In the genomic region with DNA sequence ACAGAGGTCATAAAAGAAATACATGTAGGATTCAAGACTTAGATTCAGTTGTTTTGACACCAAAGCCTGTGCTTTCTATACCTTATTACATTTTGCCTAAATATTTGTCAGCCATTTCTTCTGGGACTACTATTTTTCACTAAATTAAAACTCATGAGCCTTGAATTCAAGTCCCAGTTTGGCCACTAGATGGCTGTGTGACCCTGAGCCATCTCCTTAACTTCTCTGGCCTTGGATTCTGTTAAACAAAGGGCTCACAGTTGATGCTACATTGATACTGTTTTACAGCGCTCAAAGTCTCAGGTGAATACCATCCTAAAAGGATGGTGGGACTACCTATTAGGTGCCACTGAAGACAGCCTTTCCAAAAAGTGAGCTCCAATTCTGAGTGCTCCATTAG, we compare ENCODE assay signal across 9 cellular contexts. TPM values are rescaled to one million over a fixed set of nuclear protein-coding genes. Genes with fewer than 3 reads are reported as not detected.
DNase-seq lines count a peak whose midpoint lies in the region; ATAC-seq and TF ChIP-seq lines count a peak whose summit lies in the region.
"Had no signal": no experiment of that assay in that cellular context is flagged by ENCODE, and none has a peak within 500 bp of the region (broad histone marks: within the 10 kb centered on the region; RNA-seq: fewer than 3 reads in every experiment).

No MANE protein-coding gene starts in this region.

- H3K4me3 Mint-ChIP-seq in GM23338 = no peak overlapping the region
- no peak overlapping the region for H3K4me3 Mint-ChIP-seq in CD8-positive, alpha-beta memory T cell

- H3K9me3 ChIP-seq in CD8-positive, alpha-beta memory T cell (ENCODE audit: low read length) = no peaks in the 10 kb centered on the region
- H3K9me3 ChIP-seq in vagina = no peaks in the 10 kb centered on the region

- no peak overlapping the region for H3K27ac Mint-ChIP-seq in GM23338
- no peak overlapping the region for H3K27ac Mint-ChIP-seq in CD8-positive, alpha-beta memory T cell

- H3K27me3 Mint-ChIP-seq in GM23338 (ENCODE audit: insufficient read depth, low read depth, poor library complexity) = no peaks in the 10 kb centered on the region
- peaks cover 2 to 4% of the 10 kb centered on the region in 2 donors for H3K27me3 Mint-ChIP-seq in CD8-positive, alpha-beta memory T cell

- POLR2A ChIA-PET in CD8-positive, alpha-beta memory T cell (lab: Charles Lee) = no interaction called here

- H3K4me1 ChIP-seq in GM23338 (ENCODE audit: insufficient read depth) = no peaks in the 10 kb centered on the region
- H3K4me1 ChIP-seq in CD8-positive, alpha-beta memory T cell (ENCODE audit: insufficient read depth, low read length) = no peaks in the 10 kb centered on the region
- no peaks in the 10 kb centered on the region for H3K4me1 ChIP-seq in vagina

- H4K20me1 ChIP-seq in GM23338 (replicated peaks; ENCODE audit: insufficient read depth) = no peaks in the 10 kb centered on the region

- H3K4me3 ChIP-seq in GM23338 (no peak overlapping the region), vagina (no peak overlapping the region)
- H3K4me3 ChIP-seq in CD8-positive, alpha-beta memory T cell (ENCODE audit: low read length) = no peak overlapping the region

- no peaks in the 10 kb centered on the region for H3K79me2 ChIP-seq in GM23338 (replicated peaks; ENCODE audit: insufficient read depth)

- H3K4me1 Mint-ChIP-seq in GM23338 = no peaks in the 10 kb centered on the region
- no peaks in the 10 kb centered on the region for H3K4me1 Mint-ChIP-seq in CD8-positive, alpha-beta memory T cell

- no peaks in the 10 kb centered on the region for H3K36me3 Mint-ChIP-seq in GM23338 (ENCODE audit: low read depth)
- H3K36me3 Mint-ChIP-seq in CD8-positive, alpha-beta memory T cell = peaks cover 0 to 5% (median 2%) of the 10 kb centered on the region in 3 donors

- H3K4me2 ChIP-seq in GM23338 = no peak overlapping the region

- no peak for TF ChIP-seq POLR2A in vagina (IDR thresholded peaks at IDR 0.05)

- H3K36me3 ChIP-seq in GM23338 (ENCODE audit: insufficient read depth) = no peaks in the 10 kb centered on the region
- no peaks in the 10 kb centered on the region for H3K36me3 ChIP-seq in CD8-positive, alpha-beta memory T cell (ENCODE audit: insufficient read depth, low read length)
- no peaks in the 10 kb centered on the region for H3K36me3 ChIP-seq in vagina

- no peaks in the 10 kb centered on the region for H3K9me3 Mint-ChIP-seq in GM23338
- H3K9me3 Mint-ChIP-seq in CD8-positive, alpha-beta memory T cell = peaks cover 0 to 33% (median 14%) of the 10 kb centered on the region in 5 donors

- H3K27me3 ChIP-seq in GM23338 (ENCODE audit: insufficient read depth) (no peaks in the 10 kb centered on the region), vagina (no peaks in the 10 kb centered on the region)
- H3K27me3 ChIP-seq in CD8-positive, alpha-beta memory T cell (ENCODE audit: insufficient read depth, low read length, poor library complexity, severe bottlenecking) = no peaks in the 10 kb centered on the region

- H3F3A ChIP-seq in GM23338 (replicated peaks; ENCODE audit: low read depth) = no peaks in the 10 kb centered on the region

- H3K9me2 ChIP-seq in GM23338 (ENCODE audit: insufficient read depth) = 0 out of 2 replicates have a peak, but pooled peaks cover 3% of the 10 kb centered on the region

- no peak overlapping the region for H2AFZ ChIP-seq in GM23338

- CTCF ChIA-PET in CD8-positive, alpha-beta memory T cell (lab: Charles Lee) = no interaction called here

- peak; percentile 46 for ATAC-seq in GM23338

- DNase-seq in NCI-H1417 (lab: John Stamatoyannopoulos, UW) (peak; percentile 19 to 73 (median 30)), NCI-H1417 treated with DMSO at 0.1 percent for 48 hours (lab: John Stamatoyannopoulos, UW) (no peak), GM23338 (ENCODE audit: low spot score) (peak; percentile 63), RPMI7951 (ENCODE audit: low read depth) (peak; percentile 25), iPS-NIHi7 (ENCODE audit: extremely low spot score) (peak; percentile 43), cerebellar nuclear complex (lab: John Stamatoyannopoulos, UW) (no peak), vagina (ENCODE audit: extremely low spot score in 2 of 2) (no peak)
- no peak for DNase-seq in CD8-positive, alpha-beta memory T cell

- TF ChIP-seq CTCF in GM23338 (conservative IDR thresholded peaks at IDR 0.05; ENCODE audit: low read depth in 2 of 2) (peak; percentile 68 to 73), vagina (IDR thresholded peaks at IDR 0.05) (no peak)

- H3K27ac ChIP-seq in GM23338 (ENCODE audit: low read depth) = no peak overlapping the region
- H3K27ac ChIP-seq in CD8-positive, alpha-beta memory T cell (ENCODE audit: low read depth, low read length) = no peak overlapping the region
- no peak overlapping the region for H3K27ac ChIP-seq in vagina

- intact Hi-C loops in vagina (cut with DNase I) = no loop called here

TF ChIP-seq in GM23338, 12 proteins besides CTCF, POLR2A, EP300 and RAD21 (continues in another document):
- TF ChIP-seq EZH2 (IDR thresholded peaks at IDR 0.05; ENCODE audit: low read depth, unreplicated experiment) = no peak
- TF ChIP-seq EZH2phosphoT487 (IDR thresholded peaks at IDR 0.05; ENCODE audit: unreplicated experiment) = no peak
- TF ChIP-seq ZNF114 (CRISPR knock-in tag; IDR thresholded peaks at IDR 0.05) = no peak
- no peak for TF ChIP-seq NANOG (IDR thresholded peaks at IDR 0.05; ENCODE audit: borderline replicate concordance)
- TF ChIP-seq POLR2AphosphoS5 (IDR thresholded peaks at IDR 0.05; ENCODE audit: low read depth) = no peak
- TF ChIP-seq ZNF331 (CRISPR knock-in tag; IDR thresholded peaks at IDR 0.05; ENCODE audit: low read depth) = no peak
- TF ChIP-seq, protein P1, sequence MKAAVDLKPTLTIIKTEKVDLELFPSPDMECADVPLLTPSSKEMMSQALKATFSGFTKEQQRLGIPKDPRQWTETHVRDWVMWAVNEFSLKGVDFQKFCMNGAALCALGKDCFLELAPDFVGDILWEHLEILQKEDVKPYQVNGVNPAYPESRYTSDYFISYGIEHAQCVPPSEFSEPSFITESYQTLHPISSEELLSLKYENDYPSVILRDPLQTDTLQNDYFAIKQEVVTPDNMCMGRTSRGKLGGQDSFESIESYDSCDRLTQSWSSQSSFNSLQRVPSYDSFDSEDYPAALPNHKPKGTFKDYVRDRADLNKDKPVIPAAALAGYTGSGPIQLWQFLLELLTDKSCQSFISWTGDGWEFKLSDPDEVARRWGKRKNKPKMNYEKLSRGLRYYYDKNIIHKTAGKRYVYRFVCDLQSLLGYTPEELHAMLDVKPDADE (IDR thresholded peaks at IDR 0.05) = no peak

RNA-seq across cellular contexts. Expression of gene CCDC198, which starts 39.6 kb away (rescaled TPM):
- not detected in 2 replicates for total RNA-seq in GM23338 (2014; rRNA removed; shearing (Covaris generic))
- not detected in 2 replicates for polyA plus RNA-seq in GM23338 (2016; fragmentation: Nextera tagmentation; extraction: Ambion mirVana)
- not detected in 2 replicates for total RNA-seq in RPMI7951 (2014; rRNA removed; shearing (Covaris generic))
- not detected for total RNA-seq in CD8-positive, alpha-beta memory T cell
- not detected for polyA plus RNA-seq in CD8-positive, alpha-beta memory T cell
- not detected for total RNA-seq in vagina
- polyA plus RNA-seq: BJ had no signal

Comparison
In these comparisons a context has a peak if more than half of its experiments do, and no peak if none do; other contexts are left out.
1. DNase-seq: peak in NCI-H1417 (3 of 3), GM23338 (single experiment), RPMI7951 (single experiment) and iPS-NIHi7 (single experiment); none in NCI-H1417 treated with DMSO at 0.1 percent for 48 hours (single experiment), CD8-positive, alpha-beta memory T cell (0 of 5), cerebellar nuclear complex (0 of 2) and vagina (0 of 2).
2. CTCF ChIP-seq: peak in GM23338 (2 of 2); none in vagina (0 of 3).